Comparison of ENCODE assay signal across 8 cellular contexts in genomic region chr10:101297901-101298451, GRCh38. TPM values are rescaled to one million over a fixed set of nuclear protein-coding genes. Genes with fewer than 3 reads are reported as not detected.
DNase-seq lines count a peak whose midpoint lies in the region; ATAC-seq and TF ChIP-seq lines count a peak whose summit lies in the region.

No MANE protein-coding gene starts in this region.

- DNase-seq in GM06990 (ENCODE audit: extremely low read depth, insufficient read length) (peak; percentile 37), LNCaP clone FGC (ENCODE audit: low read depth) (no peak), activated B cell treated with CpG ODN at 0.5 μM for 24 hours (peak; percentile 54), cardiac fibroblast (ENCODE audit: low read depth in 2 of 2) (peak; percentile 64 to 65), right lobe of liver (peak; percentile 46 to 65 (median 53))
- peak; percentile 27 for DNase-seq in stimulated activated CD8-positive, alpha-beta memory T cell treated with anti-CD3 and anti-CD28 coated beads, Interleukin-12 subunit alpha, Interleukin-12 subunit beta, amount 100 ng/mL, for 24 hours (ENCODE audit: extremely low read depth)

- TF ChIP-seq POLR2A in right lobe of liver (IDR thresholded peaks at IDR 0.05): no peak

- peaks cover 56% of the 10 kb centered on the region for H3K27me3 Mint-ChIP-seq in activated B cell treated with CpG ODN at 0.5 μM for 24 hours

- H3K4me3 ChIP-seq in GM06990 (replicated peaks; ENCODE audit: low read depth, low read length) (no peak overlapping the region), LNCaP clone FGC (ENCODE audit: low read depth, low read length) (no peak overlapping the region), cardiac fibroblast (replicated peaks in 1 of 2; ENCODE audit: low read depth in 2 of 2, low read length in 2 of 2) (no peak overlapping the region), right lobe of liver (no peak overlapping the region)

- no peaks in the 10 kb centered on the region for H3K36me3 Mint-ChIP-seq in activated B cell treated with CpG ODN at 0.5 μM for 24 hours (ENCODE audit: low read depth)

- POLR2A ChIA-PET in activated B cell treated with CpG ODN at 0.5 μM for 24 hours (lab: Charles Lee): no interaction called here

- intact Hi-C loops in activated B cell treated with CpG ODN at 0.5 μM for 24 hours (cut with micrococcal nuclease): loop anchor here (5.0 kb wide), 1 partner anchor 169 kb away; no protein-coding TSS in a partner anchor
- intact Hi-C loops in right lobe of liver (cut with DNase I): loop anchor here (10.0 kb wide), 1 partner anchor 267 kb away; no protein-coding TSS in a partner anchor

- peaks cover 2% of the 10 kb centered on the region for H3K27me3 ChIP-seq in GM06990 (replicated peaks; ENCODE audit: control insufficient read depth, insufficient read depth, low read length)
- H3K27me3 ChIP-seq in right lobe of liver: no peaks in the 10 kb centered on the region

- WGBS in right lobe of liver (ENCODE audit: insufficient coverage, low coverage, low lambda C conversion rate, missing lambda C conversion rate): 3% methylated on average over 8 of the region's 9 CpGs

- no peak overlapping the region for H3K27ac ChIP-seq in right lobe of liver

- H3K9me3 ChIP-seq in right lobe of liver: no peaks in the 10 kb centered on the region

- H3K9me3 Mint-ChIP-seq in activated B cell treated with CpG ODN at 0.5 μM for 24 hours: no peaks in the 10 kb centered on the region

- ATAC-seq in activated B cell treated with CpG ODN at 0.5 μM for 24 hours (ENCODE audit: low read depth): peak; percentile 80
- peak; percentile 57 to 68 (median 62) for ATAC-seq in right lobe of liver
- no peak for ATAC-seq in GM19324 (IDR thresholded peaks at IDR 0.05; ENCODE audit: low FRiP score, unreplicated experiment)
- ATAC-seq in GM21576 (IDR thresholded peaks at IDR 0.05; ENCODE audit: unreplicated experiment): no peak

- H3K27ac Mint-ChIP-seq in activated B cell treated with CpG ODN at 0.5 μM for 24 hours: no peak overlapping the region

- H3K4me1 Mint-ChIP-seq in activated B cell treated with CpG ODN at 0.5 μM for 24 hours: peaks cover 3% of the 10 kb centered on the region

- H3K36me3 ChIP-seq in GM06990 (ENCODE audit: control insufficient read depth, insufficient read depth, low read length) (no peaks in the 10 kb centered on the region), right lobe of liver (no peaks in the 10 kb centered on the region)

- TF ChIP-seq CTCF in GM06990 (IDR thresholded peaks at IDR 0.05; ENCODE audit: insufficient read depth, low read length, poor library complexity, severe bottlenecking) (peak; percentile 99), LNCaP clone FGC (IDR thresholded peaks at IDR 0.05; ENCODE audit: control insufficient read depth, extremely low read depth, insufficient read depth) (peak; percentile 60), activated B cell treated with CpG ODN at 0.5 μM for 24 hours (IDR thresholded peaks at IDR 0.05) (peak; percentile 71), cardiac fibroblast (IDR thresholded peaks at IDR 0.05; ENCODE audit: low read depth, low read length) (peak; percentile 97), right lobe of liver (IDR thresholded peaks at IDR 0.05) (peak; percentile 51 to 84 (median 81))

- CTCF ChIA-PET in activated B cell treated with CpG ODN at 0.5 μM for 24 hours (lab: Charles Lee): interaction anchor here (0.6 to 1.1 kb wide), 5 partner anchors 12 to 157 kb away, joined by 3 to 4 read pairs (median 3); no protein-coding TSS in a partner anchor

- H3K4me1 ChIP-seq in right lobe of liver: no peaks in the 10 kb centered on the region

- H3K4me3 Mint-ChIP-seq in activated B cell treated with CpG ODN at 0.5 μM for 24 hours: no peak overlapping the region

RNA-seq across cellular contexts. Expression of gene BTRC, which starts 56.0 kb away (rescaled TPM):
- 11.8 and 19.4 TPM in 2 replicates for total RNA-seq in activated B cell treated with CpG ODN at 0.5 μM for 24 hours
- 1 to 10 TPM; 4.8 to 8.4 (median 6.5) TPM for total RNA-seq in right lobe of liver

Comparison
In these comparisons a context has a peak if more than half of its experiments do, and no peak if none do; other contexts are left out.
1. ATAC-seq: peak in activated B cell treated with CpG ODN at 0.5 μM for 24 hours (single experiment) and right lobe of liver (4 of 4); none in GM19324 (single experiment) and GM21576 (single experiment).
2. Peak in every context shown above with its lines, with median percentiles within 50 percentile points of each other: CTCF ChIP-seq.